Comparison of ENCODE assay signal across 21 cellular contexts in the genomic region with DNA sequence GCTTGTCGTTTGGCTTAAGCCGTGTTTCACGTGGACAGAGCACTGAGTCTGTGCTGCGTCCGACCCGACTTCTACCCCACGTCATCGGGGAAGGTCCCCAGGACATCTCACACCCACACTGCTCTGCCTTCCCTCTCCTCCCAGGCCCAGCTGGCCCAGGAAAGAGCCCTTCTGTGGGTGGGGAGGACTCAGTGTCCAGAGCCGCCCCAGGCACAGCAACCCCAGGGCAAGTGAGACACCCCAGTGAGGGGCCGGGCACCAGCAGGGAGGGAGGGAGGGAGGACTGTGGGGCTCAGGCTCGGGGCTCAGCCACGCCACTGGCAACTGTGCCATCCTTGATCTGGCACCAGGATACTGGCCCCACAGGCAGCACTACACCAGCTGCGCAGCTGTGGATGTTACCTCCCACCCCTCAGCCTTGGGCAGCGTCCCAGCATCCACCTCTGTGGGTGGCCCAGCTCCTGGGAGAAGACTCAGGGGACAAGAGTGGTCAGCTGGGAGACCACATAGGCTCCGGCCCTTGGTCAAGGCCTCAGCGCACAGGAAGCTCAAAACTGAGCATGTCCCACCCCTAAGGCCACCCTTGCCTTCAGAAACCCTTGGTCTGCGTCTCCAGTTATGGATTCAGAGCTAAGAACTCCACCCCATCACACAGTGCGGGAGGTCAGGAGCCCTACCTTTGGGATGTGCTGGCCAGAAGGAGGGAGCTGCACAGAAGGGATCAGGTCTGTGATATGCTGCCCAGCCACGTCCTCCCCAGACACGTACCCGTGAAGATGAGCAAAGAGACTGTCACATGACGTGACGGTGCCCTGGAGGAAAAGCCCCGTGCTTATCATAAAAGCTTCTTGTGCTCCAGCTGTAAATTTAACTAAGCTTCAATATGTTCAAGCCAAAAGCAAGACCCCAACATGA. TPM values are rescaled to one million over a fixed set of nuclear protein-coding genes. Genes with fewer than 3 reads are reported as not detected.
"Had no signal": no experiment of that assay in that cellular context is flagged by ENCODE, and none has a peak within 500 bp of the region (broad histone marks: within the 10 kb centered on the region; RNA-seq: fewer than 3 reads in every experiment).

No MANE protein-coding gene starts in this region.

- H3K27me3 ChIP-seq: dorsolateral prefrontal cortex, hepatocyte, spleen, suprapubic skin, tibial artery, upper lobe of left lung, vagina had no signal

- H3K9me3 Mint-ChIP-seq: naive thymus-derived CD4-positive, alpha-beta T cell; nephron progenitor cell; stimulated activated memory B cell treated with anti-CD40 and anti-IgM and Interleukin-4, amounts not matched to agents 10 μg/mL and 1 μg/mL and 100 μg/mL, for 72 hours had no signal

- H3K4me3 ChIP-seq: dorsolateral prefrontal cortex, hepatocyte, spleen, suprapubic skin, tibial artery, upper lobe of left lung, vagina had no signal

- H3K4me1 Mint-ChIP-seq: nephron progenitor cell had no signal

- ATAC-seq: left colon; left ventricle myocardium superior; naive thymus-derived CD4-positive, alpha-beta T cell; right cardiac atrium; stimulated activated memory B cell treated with anti-CD40 and anti-IgM and Interleukin-4, amounts not matched to agents 10 μg/mL and 1 μg/mL and 100 μg/mL, for 72 hours had no signal

- H3K27ac Mint-ChIP-seq: naive thymus-derived CD4-positive, alpha-beta T cell; nephron progenitor cell; stimulated activated memory B cell treated with anti-CD40 and anti-IgM and Interleukin-4, amounts not matched to agents 10 μg/mL and 1 μg/mL and 100 μg/mL, for 72 hours had no signal

- H3K27me3 Mint-ChIP-seq: naive thymus-derived CD4-positive, alpha-beta T cell; stimulated activated memory B cell treated with anti-CD40 and anti-IgM and Interleukin-4, amounts not matched to agents 10 μg/mL and 1 μg/mL and 100 μg/mL, for 72 hours had no signal

- H3K36me3 ChIP-seq: vagina had no signal

- H3K4me3 Mint-ChIP-seq: naive thymus-derived CD4-positive, alpha-beta T cell; nephron progenitor cell; stimulated activated memory B cell treated with anti-CD40 and anti-IgM and Interleukin-4, amounts not matched to agents 10 μg/mL and 1 μg/mL and 100 μg/mL, for 72 hours had no signal

- DNase-seq: cortex of kidney; effector CD8-positive, alpha-beta T cell; foreskin melanocyte; left colon; left ventricle myocardium superior; mammary epithelial cell; naive thymus-derived CD4-positive, alpha-beta T cell; nephron progenitor cell; spleen; stimulated activated CD4-positive, alpha-beta T cell treated with anti-CD3 and anti-CD28 coated beads, Interleukin-15, amount 100 ng/mL, for 24 hours; stimulated activated CD4-positive, alpha-beta T cell treated with anti-CD3 and anti-CD28 coated beads, Interleukin-1b, Interleukin-23, amount 100 ng/mL, for 48 hours; stimulated activated CD4-positive, alpha-beta T cell treated with anti-CD3 and anti-CD28 coated beads, Interleukin-4, amount 100 ng/mL, for 24 hours had no signal

- H3K9me3 ChIP-seq: spleen, suprapubic skin, tibial artery, upper lobe of left lung, vagina had no signal

- H3K4me1 ChIP-seq: spleen, suprapubic skin, tibial artery, upper lobe of left lung, vagina had no signal

- H3K27ac ChIP-seq: dorsolateral prefrontal cortex, hepatocyte, spleen, suprapubic skin, tibial artery, upper lobe of left lung, vagina had no signal

RNA-seq across cellular contexts. Expression of gene ANO7, which starts 50.9 kb away (rescaled TPM):
- total RNA-seq: skeletal muscle tissue had no signal
